In genomic region chr19:35257113-35257461, GRCh38 we compare ENCODE assay signal across 23 cellular contexts. TPM values are rescaled to one million over a fixed set of nuclear protein-coding genes. Genes with fewer than 3 reads are reported as not detected.
A peak's percentile ranks its signal among the peaks of the same experiment; 100 is the strongest.
DNase-seq lines count a peak whose midpoint lies in the region; ATAC-seq and TF ChIP-seq lines count a peak whose summit lies in the region.
"Had no signal": no experiment of that assay in that cellular context is flagged by ENCODE, and none has a peak within 500 bp of the region (broad histone marks: within the 10 kb centered on the region; RNA-seq: fewer than 3 reads in every experiment).

No MANE protein-coding gene starts in this region.

- H3K4me3 Mint-ChIP-seq in activated naive CD4-positive, alpha-beta T cell treated with anti-CD3 and anti-CD28 coated beads for 36 hours = no peak overlapping the region
- no peak overlapping the region for H3K4me3 Mint-ChIP-seq in activated T-helper 17 cell treated with anti-CD3 and anti-CD28 coated beads, Interleukin-2, amount 50 U/mL, for 72 hours
- H3K4me3 Mint-ChIP-seq: naive B cell had no signal

- H3K4me3 ChIP-seq in sigmoid colon = no peak overlapping the region
- H3K4me3 ChIP-seq: psoas muscle, smooth muscle cell, uterus had no signal

- CTCF ChIA-PET in activated naive CD4-positive, alpha-beta T cell treated with anti-CD3 and anti-CD28 coated beads for 36 hours (lab: Charles Lee) = no interaction called here
- CTCF ChIA-PET in GM10248 (lab: Yijun Ruan, JAX) = interaction anchor here (1.1 kb wide), 1 partner anchor 9 kb away, joined by 3 read pairs; no protein-coding TSS in a partner anchor

- no peaks in the 10 kb centered on the region for H3K9me3 ChIP-seq in sigmoid colon
- H3K9me3 ChIP-seq: psoas muscle, uterus had no signal

- no peak for TF ChIP-seq POLR2A in sigmoid colon (IDR thresholded peaks at IDR 0.05)

- no peaks in the 10 kb centered on the region for H3K36me3 ChIP-seq in sigmoid colon
- H3K36me3 ChIP-seq: uterus had no signal

- no peaks in the 10 kb centered on the region for H3K27me3 Mint-ChIP-seq in activated naive CD4-positive, alpha-beta T cell treated with anti-CD3 and anti-CD28 coated beads for 36 hours (ENCODE audit: low read depth)
- no peaks in the 10 kb centered on the region for H3K27me3 Mint-ChIP-seq in activated T-helper 17 cell treated with anti-CD3 and anti-CD28 coated beads, Interleukin-2, amount 50 U/mL, for 72 hours
- H3K27me3 Mint-ChIP-seq: CD8-positive, alpha-beta memory T cell; naive B cell had no signal

- POLR2A ChIA-PET in GM10248 (lab: Yijun Ruan, JAX) = interaction anchor here (0.7 kb wide), 1 partner anchor 8 kb away, joined by 3 read pairs; no protein-coding TSS in a partner anchor

- H3K27ac ChIP-seq in sigmoid colon = no peak overlapping the region
- H3K27ac ChIP-seq: KMS-11, psoas muscle, RWPE1, uterus had no signal

- H3K9me3 Mint-ChIP-seq in activated naive CD4-positive, alpha-beta T cell treated with anti-CD3 and anti-CD28 coated beads for 36 hours = no peaks in the 10 kb centered on the region
- H3K9me3 Mint-ChIP-seq in activated T-helper 17 cell treated with anti-CD3 and anti-CD28 coated beads, Interleukin-2, amount 50 U/mL, for 72 hours = no peaks in the 10 kb centered on the region
- H3K9me3 Mint-ChIP-seq: CD8-positive, alpha-beta memory T cell; naive B cell had no signal

- H3K36me3 Mint-ChIP-seq in activated naive CD4-positive, alpha-beta T cell treated with anti-CD3 and anti-CD28 coated beads for 36 hours (ENCODE audit: low read depth) = peaks cover 1% of the 10 kb centered on the region
- H3K36me3 Mint-ChIP-seq in activated T-helper 17 cell treated with anti-CD3 and anti-CD28 coated beads, Interleukin-2, amount 50 U/mL, for 72 hours (ENCODE audit: low read depth) = peaks cover 42% of the 10 kb centered on the region

- peak; percentile 2 for DNase-seq in activated naive CD4-positive, alpha-beta T cell treated with anti-CD3 and anti-CD28 coated beads for 36 hours
- DNase-seq in activated naive CD4-positive, alpha-beta T cell (lab: John Stamatoyannopoulos, UW) = no peak
- DNase-seq in GM10248 (ENCODE audit: extremely low spot score) = peak; percentile 5
- DNase-seq in sigmoid colon = peak; percentile 63
- no peak for DNase-seq in germinal center (ENCODE audit: low spot score)
- DNase-seq in NCI-H526 treated with DMSO at 0.1 percent for 48 hours (lab: John Stamatoyannopoulos, UW) = no peak
- DNase-seq in NCI-H1694 (lab: John Stamatoyannopoulos, UW) = no peak
- DNase-seq: CD8-positive, alpha-beta memory T cell; dermis blood vessel endothelial cell; DMS79 treated with DMSO at 0.1 percent for 48 hours; hippocampal formation; naive B cell; NCI-H2029 treated with DMSO at 0.1 percent for 48 hours; psoas muscle; uterus had no signal

- intact Hi-C loops in activated naive CD4-positive, alpha-beta T cell treated with anti-CD3 and anti-CD28 coated beads for 36 hours (cut with micrococcal nuclease) = no loop called here
- intact Hi-C loops in sigmoid colon (cut with DNase I) = no loop called here

- no peaks in the 10 kb centered on the region for H3K4me1 ChIP-seq in sigmoid colon
- H3K4me1 ChIP-seq: psoas muscle, uterus had no signal

- TF ChIP-seq CTCF in GM10248 (IDR thresholded peaks at IDR 0.05; ENCODE audit: control extremely low read depth, extremely low read depth, low read depth, missing control alignments) (no peak), sigmoid colon (IDR thresholded peaks at IDR 0.05) (no peak)

- H3K27ac Mint-ChIP-seq in activated naive CD4-positive, alpha-beta T cell treated with anti-CD3 and anti-CD28 coated beads for 36 hours = no peak overlapping the region
- H3K27ac Mint-ChIP-seq in activated T-helper 17 cell treated with anti-CD3 and anti-CD28 coated beads, Interleukin-2, amount 50 U/mL, for 72 hours = peak overlapping the region; percentile 66

- H3K4me1 Mint-ChIP-seq in activated naive CD4-positive, alpha-beta T cell treated with anti-CD3 and anti-CD28 coated beads for 36 hours (ENCODE audit: low read depth) = peaks cover 17% of the 10 kb centered on the region
- peaks cover 15% of the 10 kb centered on the region for H3K4me1 Mint-ChIP-seq in activated T-helper 17 cell treated with anti-CD3 and anti-CD28 coated beads, Interleukin-2, amount 50 U/mL, for 72 hours

- H3K27me3 ChIP-seq in sigmoid colon = peaks cover 0 to 51% (median 16%) of the 10 kb centered on the region in 3 donors
- H3K27me3 ChIP-seq: uterus had no signal

- TF ChIP-seq EP300 in sigmoid colon (IDR thresholded peaks at IDR 0.05) = no peak

- ATAC-seq in activated T-helper 17 cell treated with anti-CD3 and anti-CD28 coated beads, Interleukin-2, amount 50 U/mL, for 72 hours (replicated peaks) = no peak
- ATAC-seq: psoas muscle had no signal

- WGBS in sigmoid colon, 2 donors = 88 to 92% methylated on average over 9 of the region's 9 CpGs

RNA-seq across cellular contexts. Expression of gene LSR, which starts 8.3 kb away (rescaled TPM):
- 10 to 100 TPM in 1 of 2 experiments, 1 to 10 TPM in 1; 8.2 to 11.2 TPM for total RNA-seq in activated naive CD4-positive, alpha-beta T cell treated with anti-CD3 and anti-CD28 coated beads for 36 hours
- 10 to 100 TPM; 19.1 to 38.0 TPM for total RNA-seq in activated T-helper 17 cell treated with anti-CD3 and anti-CD28 coated beads, Interleukin-2, amount 50 U/mL, for 72 hours
- total RNA-seq in sigmoid colon = 1 to 10 TPM in 3 of 4 donors, under 1 TPM in 1; 0.68 to 3.6 (median 2.3) TPM
- 100 to 1,000 TPM in 1 of 3 donors, 10 to 100 TPM in 2; 51.8 to 218 (median 61.9) TPM for polyA plus RNA-seq in sigmoid colon

RNA-seq across cellular contexts. Expression of gene USF2, which starts 11.7 kb away (rescaled TPM):
- total RNA-seq in activated naive CD4-positive, alpha-beta T cell treated with anti-CD3 and anti-CD28 coated beads for 36 hours = 100 to 1,000 TPM; 136 to 144 TPM
- total RNA-seq in activated T-helper 17 cell treated with anti-CD3 and anti-CD28 coated beads, Interleukin-2, amount 50 U/mL, for 72 hours = 100 to 1,000 TPM; 109 to 121 TPM
- total RNA-seq in sigmoid colon = 100 to 1,000 TPM in 3 of 4 donors, 10 to 100 TPM in 1; 76.8 to 120 (median 102) TPM
- polyA plus RNA-seq in sigmoid colon = 10 to 100 TPM; 72.8 to 98.3 (median 76.3) TPM

RNA-seq across cellular contexts. Expression of gene HAMP, which starts 25.2 kb away (rescaled TPM):
- total RNA-seq in activated naive CD4-positive, alpha-beta T cell treated with anti-CD3 and anti-CD28 coated beads for 36 hours = under 1 TPM; 0.19 to 0.86 TPM
- under 1 TPM; 0.11 to 0.22 TPM for total RNA-seq in activated T-helper 17 cell treated with anti-CD3 and anti-CD28 coated beads, Interleukin-2, amount 50 U/mL, for 72 hours
- 1 to 10 TPM in 1 of 4 donors, not detected in 3; 3.1 TPM for total RNA-seq in sigmoid colon
- polyA plus RNA-seq in sigmoid colon = under 1 TPM; under 0.01 to 0.92 (median 0.61) TPM
- total RNA-seq: bronchial epithelial cell, NCI-H460, smooth muscle cell, subcutaneous adipose tissue had no signal
- polyA plus RNA-seq: CD8-positive, alpha-beta memory T cell; psoas muscle; smooth muscle cell had no signal

RNA-seq across cellular contexts. Expression of gene FAM187B, which starts 28.5 kb away (rescaled TPM):
- total RNA-seq in activated naive CD4-positive, alpha-beta T cell treated with anti-CD3 and anti-CD28 coated beads for 36 hours = not detected
- under 1 TPM in 1 of 2 donors, not detected in 1; 0.58 TPM for total RNA-seq in activated T-helper 17 cell treated with anti-CD3 and anti-CD28 coated beads, Interleukin-2, amount 50 U/mL, for 72 hours
- not detected for total RNA-seq in sigmoid colon
- not detected for polyA plus RNA-seq in sigmoid colon
- total RNA-seq: bronchial epithelial cell; CD8-positive, alpha-beta memory T cell; dermis blood vessel endothelial cell; lung microvascular endothelial cell; NCI-H460; psoas muscle; smooth muscle cell; subcutaneous adipose tissue had no signal
- polyA plus RNA-seq: CD8-positive, alpha-beta memory T cell; smooth muscle cell had no signal

RNA-seq across cellular contexts. Expression of gene MAG, which starts 34.9 kb away (rescaled TPM):
- total RNA-seq in activated naive CD4-positive, alpha-beta T cell treated with anti-CD3 and anti-CD28 coated beads for 36 hours = under 1 TPM; 0.19 to 0.77 TPM
- total RNA-seq in activated T-helper 17 cell treated with anti-CD3 and anti-CD28 coated beads, Interleukin-2, amount 50 U/mL, for 72 hours = under 1 TPM; 0.24 to 0.50 TPM
- 1 to 10 TPM in 1 of 4 donors, not detected in 3; 6.1 TPM for total RNA-seq in sigmoid colon
- under 1 TPM in 1 of 3 donors, not detected in 2; 0.06 TPM for polyA plus RNA-seq in sigmoid colon
- total RNA-seq: bronchial epithelial cell; CD8-positive, alpha-beta memory T cell; dermis blood vessel endothelial cell; lung microvascular endothelial cell; NCI-H460; smooth muscle cell; subcutaneous adipose tissue had no signal
- polyA plus RNA-seq: smooth muscle cell had no signal

Comparison
In these comparisons a context has a peak if more than half of its experiments do, and no peak if none do; other contexts are left out.
1. DNase-seq: peak in activated naive CD4-positive, alpha-beta T cell treated with anti-CD3 and anti-CD28 coated beads for 36 hours (single experiment), GM10248 (single experiment) and sigmoid colon (single experiment); none in activated naive CD4-positive, alpha-beta T cell (0 of 4), germinal center (single experiment), NCI-H526 treated with DMSO at 0.1 percent for 48 hours (single experiment) and NCI-H1694 (single experiment).